In the genomic region with DNA sequence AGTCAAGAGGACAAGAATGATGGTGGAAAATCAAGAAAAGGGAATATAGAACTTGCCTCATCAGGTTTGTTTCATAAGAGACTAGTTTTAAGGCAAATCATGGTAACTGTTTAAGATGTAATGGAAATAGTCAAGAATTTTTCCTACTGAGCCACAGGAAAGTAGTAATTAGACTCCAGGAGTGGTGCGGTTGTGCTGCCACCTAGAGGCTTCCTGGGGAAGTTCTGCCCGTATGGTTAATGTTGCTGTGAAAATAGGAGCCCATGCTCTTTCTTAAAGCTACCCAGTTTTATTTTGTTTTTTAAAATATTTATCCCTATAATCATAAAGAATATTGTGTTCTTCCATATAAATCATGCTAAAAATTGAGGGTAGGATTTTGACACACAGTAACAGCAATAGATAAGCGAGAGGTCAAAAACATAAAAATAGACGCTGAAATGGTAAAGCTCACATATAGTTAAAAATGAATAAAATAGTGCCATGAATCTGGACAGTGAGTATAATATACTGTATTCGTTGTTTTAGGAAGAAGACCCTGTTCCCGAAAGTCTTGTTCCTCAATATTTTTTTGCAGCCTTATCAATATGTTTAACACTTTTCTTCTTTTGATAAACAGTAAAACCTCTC, we compare ENCODE assay signal across 8 cellular contexts.
A peak's percentile ranks its signal among the peaks of the same experiment; 100 is the strongest.
DNase-seq lines count a peak whose midpoint lies in the region; ATAC-seq and TF ChIP-seq lines count a peak whose summit lies in the region.

No MANE protein-coding gene starts in this region.

- no peaks in the 10 kb centered on the region for H3K9me3 ChIP-seq in CD4-positive, alpha-beta memory T cell (ENCODE audit: control insufficient read depth in 1 of 2, low read length in 2 of 2)
- no peaks in the 10 kb centered on the region for H3K9me3 ChIP-seq in Loucy (ENCODE audit: insufficient read depth, low read depth, low read length)

- no peaks in the 10 kb centered on the region for H4K20me1 ChIP-seq in Loucy (ENCODE audit: insufficient read depth, low read length, poor library complexity, severe bottlenecking)

- peaks cover 0 to 5% of the 10 kb centered on the region in 2 donors for H3K27me3 Mint-ChIP-seq in CD4-positive, alpha-beta memory T cell

- H3K4me1 ChIP-seq in CD4-positive, alpha-beta memory T cell (ENCODE audit: insufficient read depth, low read length) = no peaks in the 10 kb centered on the region
- H3K4me1 ChIP-seq in Loucy (ENCODE audit: insufficient read depth, low read length, poor library complexity, severe bottlenecking) = no peaks in the 10 kb centered on the region

- no peaks in the 10 kb centered on the region for H3K27me3 ChIP-seq in CD4-positive, alpha-beta memory T cell (ENCODE audit: insufficient read depth, low read length)
- no peaks in the 10 kb centered on the region for H3K27me3 ChIP-seq in Loucy (ENCODE audit: insufficient read depth, low read length, poor library complexity, severe bottlenecking)

- H3K4me2 ChIP-seq in Loucy (ENCODE audit: low read depth, low read length, poor library complexity, severe bottlenecking) = no peak overlapping the region

- CTCF ChIA-PET in CD4-positive, alpha-beta memory T cell (lab: Charles Lee; ENCODE audit: partially characterized antibody) = interaction anchor here (0.8 to 3.9 kb wide), 5 partner anchors 10 to 381 kb away, joined by 3 to 44 read pairs (median 7); no protein-coding TSS in a partner anchor

- H3K4me3 Mint-ChIP-seq in CD4-positive, alpha-beta memory T cell = no peak overlapping the region

- peak; percentile 68 for ATAC-seq in GM19043 (IDR thresholded peaks at IDR 0.05; ENCODE audit: low read depth, unreplicated experiment)
- ATAC-seq in left colon = peak; percentile 64
- no peak for ATAC-seq in HG02642 (IDR thresholded peaks at IDR 0.05; ENCODE audit: poor library complexity, unreplicated experiment)

- intact Hi-C loops in CD4-positive, alpha-beta memory T cell (cut with micrococcal nuclease) = loop anchor here (1.0 kb wide), 1 partner anchor 380 kb away; no protein-coding TSS in a partner anchor
- intact Hi-C loops in left colon (cut with DNase I, micrococcal nuclease) = loop anchor here (5.0 to 10.0 kb wide), 2 partner anchors 377 to 379 kb away; no protein-coding TSS in a partner anchor

- H3F3A ChIP-seq in Loucy (ENCODE audit: low read depth) = no peaks in the 10 kb centered on the region

- H3K79me2 ChIP-seq in Loucy (ENCODE audit: insufficient read depth, low read length) = no peaks in the 10 kb centered on the region

- H3K27ac Mint-ChIP-seq in CD4-positive, alpha-beta memory T cell = no peak overlapping the region

- peak; percentile 92 for TF ChIP-seq CTCF in Loucy (conservative IDR thresholded peaks at IDR 0.05; ENCODE audit: low read length)

- no peak overlapping the region for H3K27ac ChIP-seq in CD4-positive, alpha-beta memory T cell (ENCODE audit: low read depth, low read length)
- H3K27ac ChIP-seq in caudate nucleus (ENCODE audit: low read depth, low read length) = no peak overlapping the region

- H3K36me3 Mint-ChIP-seq in CD4-positive, alpha-beta memory T cell = no peaks in the 10 kb centered on the region

- no peaks in the 10 kb centered on the region for H3K4me1 Mint-ChIP-seq in CD4-positive, alpha-beta memory T cell

- peak in 3 of 5 donors; percentile 5 to 18 (median 17) for DNase-seq in CD4-positive, alpha-beta memory T cell
- DNase-seq in SKM-1 treated with dmso at 0.1 percent for 144 hours (lab: John Stamatoyannopoulos, UW; ENCODE audit: unreplicated experiment) = peak; percentile 51
- DNase-seq in caudate nucleus (lab: John Stamatoyannopoulos, UW) = peak in 40 of 61 donors; percentile 3 to 68 (median 19)
- peak in 1 of 2 donors; percentile 51 for DNase-seq in left colon
- DNase-seq in stimulated activated CD4-positive, alpha-beta T cell treated with anti-CD3 and anti-CD28 coated beads, TNF-alpha, amount 100 ng/mL, for 24 hours (ENCODE audit: low read depth in 3 of 3) = peak; percentile 6 to 41 (median 20)

- POLR2A ChIA-PET in CD4-positive, alpha-beta memory T cell (lab: Charles Lee; ENCODE audit: partially characterized antibody) = no interaction called here

- no peaks in the 10 kb centered on the region for H3K9me3 Mint-ChIP-seq in CD4-positive, alpha-beta memory T cell

- no peak overlapping the region for H2AFZ ChIP-seq in Loucy (ENCODE audit: low read length)

- no peak overlapping the region for H3K9ac ChIP-seq in Loucy (ENCODE audit: low read depth, low read length, poor library complexity, severe bottlenecking)

- H3K36me3 ChIP-seq in CD4-positive, alpha-beta memory T cell (ENCODE audit: insufficient read depth, low read length) = no peaks in the 10 kb centered on the region
- no peaks in the 10 kb centered on the region for H3K36me3 ChIP-seq in Loucy (ENCODE audit: insufficient read depth, low read length)

- no peaks in the 10 kb centered on the region for H3K9me2 ChIP-seq in Loucy (replicated peaks; ENCODE audit: low read depth, low read length)

- H3K4me3 ChIP-seq in CD4-positive, alpha-beta memory T cell (ENCODE audit: low read length in 2 of 2) = no peak overlapping the region
- no peak overlapping the region for H3K4me3 ChIP-seq in Loucy (ENCODE audit: low read length, poor library complexity, severe bottlenecking)
